22 cellular contexts compared by ENCODE assay signal in the genomic region with DNA sequence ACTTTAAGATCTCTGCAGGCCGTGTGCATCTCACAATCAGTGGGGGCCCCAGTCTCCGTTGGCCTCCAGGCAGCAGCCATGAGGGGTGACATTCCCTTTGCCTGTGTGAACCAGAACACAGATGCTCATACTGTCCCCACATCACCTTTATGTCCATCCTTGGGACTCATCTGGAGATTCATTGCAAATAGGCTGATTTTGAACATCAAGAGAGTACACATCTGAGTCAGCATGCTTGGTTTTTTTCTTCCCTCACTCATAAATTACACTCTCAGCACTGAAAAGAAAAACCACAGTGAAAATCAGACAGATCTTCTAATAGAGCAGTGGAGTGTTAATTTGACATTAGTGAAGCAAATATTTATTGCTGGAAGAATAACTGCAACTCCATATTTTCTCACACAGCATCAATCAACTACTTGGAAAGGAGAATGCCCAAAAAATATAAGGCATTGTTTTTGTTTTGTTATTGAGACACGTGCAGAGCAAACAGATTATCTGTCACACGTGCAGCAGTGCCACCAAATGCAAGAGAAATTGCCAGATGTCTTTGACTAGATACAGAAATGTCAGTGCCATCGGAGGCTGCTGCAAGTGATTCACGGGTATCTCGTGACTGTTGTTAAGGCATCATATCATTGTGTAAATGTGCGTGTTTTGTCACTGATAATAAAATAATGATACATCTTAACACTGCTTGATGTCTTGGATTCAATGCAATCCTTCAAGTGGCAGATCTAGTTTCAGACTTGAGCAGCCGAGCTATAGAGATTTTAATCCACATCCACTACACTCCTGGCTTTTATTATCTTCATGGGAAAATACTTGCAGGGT. TPM values are rescaled to one million over a fixed set of nuclear protein-coding genes. Genes with fewer than 3 reads are reported as not detected.
DNase-seq lines count a peak whose midpoint lies in the region; ATAC-seq and TF ChIP-seq lines count a peak whose summit lies in the region.
"Had no signal": no experiment of that assay in that cellular context is flagged by ENCODE, and none has a peak within 500 bp of the region (broad histone marks: within the 10 kb centered on the region; RNA-seq: fewer than 3 reads in every experiment).

No MANE protein-coding gene starts in this region.

- H3K9ac ChIP-seq in SK-N-SH = no peak overlapping the region

- H3K36me3 ChIP-seq in SK-N-SH (replicated peaks in 1 of 2; ENCODE audit: control insufficient read depth in 1 of 2, insufficient read depth in 2 of 2, low read length in 1 of 2) (no peaks in the 10 kb centered on the region), thyroid gland (no peaks in the 10 kb centered on the region)
- H3K36me3 ChIP-seq: MG63 had no signal

- no peak for TF ChIP-seq EP300 in SK-N-SH (IDR thresholded peaks at IDR 0.05; ENCODE audit: borderline replicate concordance in 1 of 2, low read depth in 1 of 2, low read length in 1 of 2)

- 7% methylated on average over 9 of the region's 9 CpGs for WGBS in SK-N-SH (ENCODE audit: low lambda C conversion rate)
- WGBS in thyroid gland, 2 donors = 89 to 93% methylated on average over 9 of the region's 9 CpGs

- no peak for TF ChIP-seq RAD21 in SK-N-SH (IDR thresholded peaks at IDR 0.05; ENCODE audit: low read length)

- ATAC-seq in SK-N-SH treated with all-trans-retinoic acid at 6 μM for 48 hours = no peak
- no peak for ATAC-seq in GM19452 (IDR thresholded peaks at IDR 0.05; ENCODE audit: unreplicated experiment)

- no peak for DNase-seq in SK-N-SH
- peak; percentile 39 for DNase-seq in NCI-H2227 (lab: John Stamatoyannopoulos, UW; ENCODE audit: unreplicated experiment)
- DNase-seq in dorsolateral prefrontal cortex = no peak
- DNase-seq in NCI-H187 treated with DMSO at 0.1 percent for 48 hours (lab: John Stamatoyannopoulos, UW) = no peak
- no peak for DNase-seq in thyroid gland
- DNase-seq: C1 segment of cervical spinal cord; CD8-positive, alpha-beta memory T cell; DMS79; H9; Kasumi-1; MG63; NCI-H1092; NCI-H1694; NCI-H446 treated with DMSO at 0.1 percent for 48 hours; NCI-H748 treated with DMSO at 0.1 percent for 48 hours; OCI-M1; SHP77 had no signal

- H3K4me1 ChIP-seq in SK-N-SH (ENCODE audit: control insufficient read depth in 1 of 2, insufficient read depth in 2 of 2, low read depth in 1 of 2, low read length in 1 of 2) (peaks cover 2 to 14% of the 10 kb centered on the region in 2 experiments; a peak in 3 of 4 replicates), thyroid gland (no peaks in the 10 kb centered on the region)

- no peaks in the 10 kb centered on the region for H4K20me1 ChIP-seq in SK-N-SH (ENCODE audit: insufficient read depth)

- H3K9me2 ChIP-seq in SK-N-SH = no peaks in the 10 kb centered on the region

- no peak overlapping the region for H3K27ac ChIP-seq in SK-N-SH (ENCODE audit: low read depth in 2 of 2, low read length in 1 of 2)
- H3K27ac ChIP-seq in dorsolateral prefrontal cortex = peak overlapping the region in 37 of 59 donors; percentile 1 to 67 (median 24)
- peak overlapping the region; percentile 17 for H3K27ac ChIP-seq in temporal lobe (ENCODE audit: low read depth, low read length)
- no peak overlapping the region for H3K27ac ChIP-seq in thyroid gland

- H3K4me3 ChIP-seq in SK-N-SH (ENCODE audit: low read depth in 2 of 2, low read length in 1 of 2) = no peak overlapping the region
- peak overlapping the region in 2 of 59 donors; percentile 0 to 21 for H3K4me3 ChIP-seq in dorsolateral prefrontal cortex
- H3K4me3 ChIP-seq in thyroid gland (replicated peaks in 1 of 3) = no peak overlapping the region
- H3K4me3 ChIP-seq: MG63 had no signal

- no peak overlapping the region for H3K4me2 ChIP-seq in SK-N-SH

- POLR2A ChIA-PET in SK-N-SH (lab: Yijun Ruan, JAX) = no interaction called here

- TF ChIP-seq POLR2A in thyroid gland (IDR thresholded peaks at IDR 0.05) = no peak

- H2AFZ ChIP-seq in SK-N-SH (ENCODE audit: low read depth) = no peak overlapping the region

- intact Hi-C loops in dorsolateral prefrontal cortex (cut with DNase I) = no loop called here
- intact Hi-C loops in thyroid gland (cut with DNase I) = no loop called here

- H3K79me2 ChIP-seq in SK-N-SH (ENCODE audit: insufficient read depth) = no peaks in the 10 kb centered on the region

- H3F3A ChIP-seq in SK-N-SH (replicated peaks; ENCODE audit: insufficient read depth) = no peaks in the 10 kb centered on the region

- H3K27me3 ChIP-seq in SK-N-SH (ENCODE audit: insufficient read depth) (no peaks in the 10 kb centered on the region), dorsolateral prefrontal cortex (peaks cover 0 to 3% (median 0%) of the 10 kb centered on the region in 45 donors), thyroid gland (no peaks in the 10 kb centered on the region)
- H3K27me3 ChIP-seq: MG63 had no signal

- CTCF ChIA-PET in SK-N-SH (lab: Yijun Ruan, JAX) = interaction anchor here (0.8 kb wide), 1 partner anchor 54 kb away, joined by 3 read pairs; no protein-coding TSS in a partner anchor

- no peaks in the 10 kb centered on the region for H3K9me3 ChIP-seq in SK-N-SH
- H3K9me3 ChIP-seq in thyroid gland = no peaks in the 10 kb centered on the region
- H3K9me3 ChIP-seq: MG63 had no signal

- TF ChIP-seq CTCF in SK-N-SH (IDR thresholded peaks at IDR 0.05) = no peak
- no peak for TF ChIP-seq CTCF in dorsolateral prefrontal cortex (IDR thresholded peaks at IDR 0.05 in 54 of 56, conservative IDR thresholded peaks at IDR 0.05 in 2 of 56; ENCODE audit: low read depth in 1 of 56, partially characterized antibody in 56 of 56)
- no peak for TF ChIP-seq CTCF in thyroid gland (IDR thresholded peaks at IDR 0.05)

TF ChIP-seq in SK-N-SH, 30 proteins besides CTCF, POLR2A, EP300 and RAD21:
- TF ChIP-seq, protein P1, sequence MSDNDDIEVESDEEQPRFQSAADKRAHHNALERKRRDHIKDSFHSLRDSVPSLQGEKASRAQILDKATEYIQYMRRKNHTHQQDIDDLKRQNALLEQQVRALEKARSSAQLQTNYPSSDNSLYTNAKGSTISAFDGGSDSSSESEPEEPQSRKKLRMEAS (IDR thresholded peaks at IDR 0.05; ENCODE audit: low read depth) = no peak
- TF ChIP-seq TAF1 (IDR thresholded peaks at IDR 0.05; ENCODE audit: borderline replicate concordance, low read depth, low read length) = no peak
- TF ChIP-seq MEF2A (IDR thresholded peaks at IDR 0.05; ENCODE audit: borderline replicate concordance, low read depth) = no peak
- TF ChIP-seq RFX5 (IDR thresholded peaks at IDR 0.05; ENCODE audit: low read length) = no peak
- TF ChIP-seq ELF1 (IDR thresholded peaks at IDR 0.05) = no peak
- TF ChIP-seq MXI1 (IDR thresholded peaks at IDR 0.05; ENCODE audit: low read depth, low read length) = peak; percentile 68; the same call in 1 of the 2 replicates
- TF ChIP-seq EZH2phosphoT487 (IDR thresholded peaks at IDR 0.05; ENCODE audit: borderline replicate concordance, low read depth) = no peak
- TF ChIP-seq, protein P2, sequence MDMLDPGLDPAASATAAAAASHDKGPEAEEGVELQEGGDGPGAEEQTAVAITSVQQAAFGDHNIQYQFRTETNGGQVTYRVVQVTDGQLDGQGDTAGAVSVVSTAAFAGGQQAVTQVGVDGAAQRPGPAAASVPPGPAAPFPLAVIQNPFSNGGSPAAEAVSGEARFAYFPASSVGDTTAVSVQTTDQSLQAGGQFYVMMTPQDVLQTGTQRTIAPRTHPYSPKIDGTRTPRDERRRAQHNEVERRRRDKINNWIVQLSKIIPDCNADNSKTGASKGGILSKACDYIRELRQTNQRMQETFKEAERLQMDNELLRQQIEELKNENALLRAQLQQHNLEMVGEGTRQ (IDR thresholded peaks at IDR 0.05; ENCODE audit: borderline replicate concordance, low read depth, low read length) = no peak

TF ChIP-seq in SK-N-SH treated with all-trans-retinoic acid at 6 μM for 48 hours, 23 proteins besides CTCF, POLR2A, EP300 and RAD21 (continues in another document):
- no peak for TF ChIP-seq ZFP3 (CRISPR knock-in tag; IDR thresholded peaks at IDR 0.05)
- no peak for TF ChIP-seq ZNF8 (CRISPR knock-in tag; IDR thresholded peaks at IDR 0.05)
- TF ChIP-seq, protein P3, sequence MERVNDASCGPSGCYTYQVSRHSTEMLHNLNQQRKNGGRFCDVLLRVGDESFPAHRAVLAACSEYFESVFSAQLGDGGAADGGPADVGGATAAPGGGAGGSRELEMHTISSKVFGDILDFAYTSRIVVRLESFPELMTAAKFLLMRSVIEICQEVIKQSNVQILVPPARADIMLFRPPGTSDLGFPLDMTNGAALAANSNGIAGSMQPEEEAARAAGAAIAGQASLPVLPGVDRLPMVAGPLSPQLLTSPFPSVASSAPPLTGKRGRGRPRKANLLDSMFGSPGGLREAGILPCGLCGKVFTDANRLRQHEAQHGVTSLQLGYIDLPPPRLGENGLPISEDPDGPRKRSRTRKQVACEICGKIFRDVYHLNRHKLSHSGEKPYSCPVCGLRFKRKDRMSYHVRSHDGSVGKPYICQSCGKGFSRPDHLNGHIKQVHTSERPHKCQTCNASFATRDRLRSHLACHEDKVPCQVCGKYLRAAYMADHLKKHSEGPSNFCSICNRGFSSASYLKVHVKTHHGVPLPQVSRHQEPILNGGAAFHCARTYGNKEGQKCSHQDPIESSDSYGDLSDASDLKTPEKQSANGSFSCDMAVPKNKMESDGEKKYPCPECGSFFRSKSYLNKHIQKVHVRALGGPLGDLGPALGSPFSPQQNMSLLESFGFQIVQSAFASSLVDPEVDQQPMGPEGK (CRISPR knock-in tag; IDR thresholded peaks at IDR 0.05; ENCODE audit: borderline replicate concordance) = no peak
- TF ChIP-seq, protein P4, sequence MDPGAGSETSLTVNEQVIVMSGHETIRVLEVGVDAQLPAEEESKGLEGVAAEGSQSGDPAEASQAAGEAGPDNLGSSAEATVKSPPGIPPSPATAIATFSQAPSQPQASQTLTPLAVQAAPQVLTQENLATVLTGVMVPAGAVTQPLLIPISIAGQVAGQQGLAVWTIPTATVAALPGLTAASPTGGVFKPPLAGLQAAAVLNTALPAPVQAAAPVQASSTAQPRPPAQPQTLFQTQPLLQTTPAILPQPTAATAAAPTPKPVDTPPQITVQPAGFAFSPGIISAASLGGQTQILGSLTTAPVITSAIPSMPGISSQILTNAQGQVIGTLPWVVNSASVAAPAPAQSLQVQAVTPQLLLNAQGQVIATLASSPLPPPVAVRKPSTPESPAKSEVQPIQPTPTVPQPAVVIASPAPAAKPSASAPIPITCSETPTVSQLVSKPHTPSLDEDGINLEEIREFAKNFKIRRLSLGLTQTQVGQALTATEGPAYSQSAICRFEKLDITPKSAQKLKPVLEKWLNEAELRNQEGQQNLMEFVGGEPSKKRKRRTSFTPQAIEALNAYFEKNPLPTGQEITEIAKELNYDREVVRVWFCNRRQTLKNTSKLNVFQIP (CRISPR knock-in tag; IDR thresholded peaks at IDR 0.05; ENCODE audit: borderline replicate concordance, low read depth) = no peak
- TF ChIP-seq CSDC2 (CRISPR knock-in tag; IDR thresholded peaks at IDR 0.05) = no peak
- TF ChIP-seq RARB (CRISPR knock-in tag; IDR thresholded peaks at IDR 0.05) = no peak

RNA-seq across cellular contexts. Expression of a gene that starts 10.9 kb away (rescaled TPM):
- 0.02 TPM in 1 of 2 replicates, not detected in the other for polyA plus RNA-seq in SK-N-SH (2012; rRNA removed)
- polyA plus RNA-seq in SK-N-SH (2012; cell fraction: cytosol; rRNA removed) = 0.04 and 0.20 TPM in 2 replicates
- polyA plus RNA-seq in SK-N-SH (2012; cell fraction: nucleus; rRNA removed) = 0.06 TPM in 1 of 2 replicates, not detected in the other
- total RNA-seq in dorsolateral prefrontal cortex (100 to 1,000 TPM in 6 of 120 experiments, 10 to 100 TPM in 114; 20.1 to 134 (median 52.7) TPM), temporal lobe (9.8 TPM), thyroid gland (10 to 100 TPM in 3 of 4 donors, 1 to 10 TPM in 1; 7.8 to 13.5 (median 11.9) TPM)
- total RNA-seq: CD8-positive, alpha-beta memory T cell; T-helper 1 cell treated with Interleukin-12 subunit alpha and Interleukin-12 subunit beta and Interleukin-4 antibody, amounts not matched to agents 30 ng/mL and 1 ng/mL, for 36 hours had no signal
- polyA plus RNA-seq: CD8-positive, alpha-beta memory T cell; IgD-negative memory B cell had no signal

Comparison
In these comparisons a context has a peak if more than half of its experiments do, and no peak if none do; other contexts are left out.
1. H3K27ac ChIP-seq: peak in dorsolateral prefrontal cortex (37 of 59) and temporal lobe (single experiment); none in SK-N-SH (0 of 2) and thyroid gland (0 of 3).